In genomic region chr14:61517861-61518802, GRCh38 we compare ENCODE assay signal across 12 cellular contexts.
DNase-seq lines count a peak whose midpoint lies in the region; ATAC-seq and TF ChIP-seq lines count a peak whose summit lies in the region.
"Had no signal": no experiment of that assay in that cellular context is flagged by ENCODE, and none has a peak within 500 bp of the region (broad histone marks: within the 10 kb centered on the region; RNA-seq: fewer than 3 reads in every experiment).

No MANE protein-coding gene starts in this region.

- DNase-seq in activated naive CD4-positive, alpha-beta T cell treated with anti-CD3 and anti-CD28 coated beads, Interleukin-2, amount 50 U/mL, for 72 hours (ENCODE audit: low spot score in 2 of 2) = no peak
- no peak for DNase-seq in activated naive CD4-positive, alpha-beta T cell treated with anti-CD3 and anti-CD28 coated beads, Interleukin-2, amount 10 ng/mL, durations not matched to agents 7 days and 5 days
- no peak for DNase-seq in activated CD8-positive, alpha-beta T cell treated with anti-CD3 and anti-CD28 coated beads, Interleukin-2, amount 10 ng/mL, durations not matched to agents 7 days and 5 days
- DNase-seq in left lobe of liver (ENCODE audit: low spot score) (peak; percentile 83), upper lobe of right lung (no peak), occipital lobe (lab: John Stamatoyannopoulos, UW) (no peak), NCI-H226 (no peak)
- DNase-seq in effector CD8-positive, alpha-beta T cell (lab: John Stamatoyannopoulos, UW) = no peak
- DNase-seq: activated gamma-delta T cell treated with Interleukin-2 at 50 U/mL for 16 hours, NCI-H748 treated with DMSO at 0.1 percent for 48 hours had no signal

- intact Hi-C loops in upper lobe of right lung (cut with DNase I) = no loop called here

- no peaks in the 10 kb centered on the region for H3K27me3 Mint-ChIP-seq in activated naive CD4-positive, alpha-beta T cell treated with anti-CD3 and anti-CD28 coated beads, Interleukin-2, amount 10 ng/mL, durations not matched to agents 7 days and 5 days
- no peaks in the 10 kb centered on the region for H3K27me3 Mint-ChIP-seq in activated CD8-positive, alpha-beta T cell treated with anti-CD3 and anti-CD28 coated beads, Interleukin-2, amount 10 ng/mL, durations not matched to agents 7 days and 5 days (ENCODE audit: low read depth)

- TF ChIP-seq CTCF in upper lobe of right lung (IDR thresholded peaks at IDR 0.05) = no peak

- H3K36me3 Mint-ChIP-seq in activated naive CD4-positive, alpha-beta T cell treated with anti-CD3 and anti-CD28 coated beads, Interleukin-2, amount 50 U/mL, for 72 hours = peaks cover 35 to 44% of the 10 kb centered on the region in 2 donors
- H3K36me3 Mint-ChIP-seq in activated naive CD4-positive, alpha-beta T cell treated with anti-CD3 and anti-CD28 coated beads, Interleukin-2, amount 10 ng/mL, durations not matched to agents 7 days and 5 days = peaks cover 74% of the 10 kb centered on the region
- H3K36me3 Mint-ChIP-seq in activated CD8-positive, alpha-beta T cell treated with anti-CD3 and anti-CD28 coated beads, Interleukin-2, amount 10 ng/mL, durations not matched to agents 7 days and 5 days (ENCODE audit: low read depth) = peaks cover 85% of the 10 kb centered on the region

- H3K27ac ChIP-seq in upper lobe of right lung = no peak overlapping the region
- H3K27ac ChIP-seq: BLaER1, neutrophil had no signal

- POLR2A ChIA-PET in activated CD8-positive, alpha-beta T cell treated with anti-CD3 and anti-CD28 coated beads, Interleukin-2, amount 10 ng/mL, durations not matched to agents 7 days and 5 days (lab: Charles Lee) = no interaction called here

- H3K4me1 ChIP-seq in upper lobe of right lung = peaks cover 35% of the 10 kb centered on the region
- H3K4me1 ChIP-seq: BLaER1 had no signal

- H3K27ac Mint-ChIP-seq in activated naive CD4-positive, alpha-beta T cell treated with anti-CD3 and anti-CD28 coated beads, Interleukin-2, amount 50 U/mL, for 72 hours = peak overlapping the region; percentile 14 to 70
- no peak overlapping the region for H3K27ac Mint-ChIP-seq in activated naive CD4-positive, alpha-beta T cell treated with anti-CD3 and anti-CD28 coated beads, Interleukin-2, amount 10 ng/mL, durations not matched to agents 7 days and 5 days
- peak overlapping the region; percentile 66 for H3K27ac Mint-ChIP-seq in activated CD8-positive, alpha-beta T cell treated with anti-CD3 and anti-CD28 coated beads, Interleukin-2, amount 10 ng/mL, durations not matched to agents 7 days and 5 days

- no peaks in the 10 kb centered on the region for H3K27me3 ChIP-seq in upper lobe of right lung
- H3K27me3 ChIP-seq: BLaER1, neutrophil had no signal

- no peaks in the 10 kb centered on the region for H3K9me3 ChIP-seq in upper lobe of right lung
- H3K9me3 ChIP-seq: BLaER1, neutrophil had no signal

- peak; percentile 35 to 59 for ATAC-seq in activated naive CD4-positive, alpha-beta T cell treated with anti-CD3 and anti-CD28 coated beads, Interleukin-2, amount 50 U/mL, for 72 hours
- no peak for ATAC-seq in activated CD8-positive, alpha-beta T cell treated with anti-CD3 and anti-CD28 coated beads, Interleukin-2, amount 10 ng/mL, durations not matched to agents 7 days and 5 days
- ATAC-seq in left lobe of liver (peak; percentile 98), upper lobe of right lung (peak; percentile 39)

- H3K4me1 Mint-ChIP-seq in activated naive CD4-positive, alpha-beta T cell treated with anti-CD3 and anti-CD28 coated beads, Interleukin-2, amount 10 ng/mL, durations not matched to agents 7 days and 5 days = peaks cover 63% of the 10 kb centered on the region
- H3K4me1 Mint-ChIP-seq in activated CD8-positive, alpha-beta T cell treated with anti-CD3 and anti-CD28 coated beads, Interleukin-2, amount 10 ng/mL, durations not matched to agents 7 days and 5 days (ENCODE audit: low read depth) = peaks cover 75% of the 10 kb centered on the region

- no peak overlapping the region for H3K4me3 ChIP-seq in upper lobe of right lung
- H3K4me3 ChIP-seq: BLaER1 had no signal

- peaks cover 9% of the 10 kb centered on the region in 2 donors for H3K9me3 Mint-ChIP-seq in activated naive CD4-positive, alpha-beta T cell treated with anti-CD3 and anti-CD28 coated beads, Interleukin-2, amount 50 U/mL, for 72 hours
- H3K9me3 Mint-ChIP-seq in activated naive CD4-positive, alpha-beta T cell treated with anti-CD3 and anti-CD28 coated beads, Interleukin-2, amount 10 ng/mL, durations not matched to agents 7 days and 5 days = no peaks in the 10 kb centered on the region
- H3K9me3 Mint-ChIP-seq in activated CD8-positive, alpha-beta T cell treated with anti-CD3 and anti-CD28 coated beads, Interleukin-2, amount 10 ng/mL, durations not matched to agents 7 days and 5 days (ENCODE audit: insufficient read depth) = no peaks in the 10 kb centered on the region

- CTCF ChIA-PET in activated naive CD4-positive, alpha-beta T cell treated with anti-CD3 and anti-CD28 coated beads, Interleukin-2, amount 10 ng/mL, durations not matched to agents 7 days and 5 days (lab: Charles Lee) = no interaction called here
- CTCF ChIA-PET in activated CD8-positive, alpha-beta T cell treated with anti-CD3 and anti-CD28 coated beads, Interleukin-2, amount 10 ng/mL, durations not matched to agents 7 days and 5 days (lab: Charles Lee) = interaction anchor here (1.1 kb wide), 1 partner anchor 319 kb away, joined by 3 read pairs; no protein-coding TSS in a partner anchor

- no peaks in the 10 kb centered on the region for H3K36me3 ChIP-seq in upper lobe of right lung
- H3K36me3 ChIP-seq: neutrophil had no signal

- H3K4me3 Mint-ChIP-seq in activated naive CD4-positive, alpha-beta T cell treated with anti-CD3 and anti-CD28 coated beads, Interleukin-2, amount 10 ng/mL, durations not matched to agents 7 days and 5 days = no peak overlapping the region
- H3K4me3 Mint-ChIP-seq in activated CD8-positive, alpha-beta T cell treated with anti-CD3 and anti-CD28 coated beads, Interleukin-2, amount 10 ng/mL, durations not matched to agents 7 days and 5 days = no peak overlapping the region
